ENCODE assay signal across 8 cellular contexts in the genomic region with DNA sequence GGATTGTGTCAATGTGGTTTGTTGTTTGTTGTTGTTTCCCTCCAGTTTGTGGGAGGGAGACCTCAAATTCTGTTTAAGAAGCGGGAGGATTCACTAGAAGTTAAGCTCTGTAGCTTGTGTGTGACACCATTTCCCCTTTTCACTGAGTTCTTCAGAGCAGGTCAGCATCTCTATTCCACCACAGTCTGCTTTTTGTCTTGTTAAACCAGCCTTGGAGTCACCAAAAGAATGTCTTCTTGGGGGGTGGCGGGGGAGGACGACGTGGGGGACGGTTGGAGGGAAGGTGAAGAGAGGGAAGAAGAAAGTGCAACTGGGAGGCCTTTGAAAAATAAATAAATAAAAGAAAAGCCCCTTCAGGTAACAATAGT. TPM values are rescaled to one million over a fixed set of nuclear protein-coding genes. Genes with fewer than 3 reads are reported as not detected.
DNase-seq lines count a peak whose midpoint lies in the region; ATAC-seq and TF ChIP-seq lines count a peak whose summit lies in the region.

No MANE protein-coding gene starts in this region.

- no peak for ATAC-seq in mucosa of descending colon
- ATAC-seq in HG03139 (IDR thresholded peaks at IDR 0.05; ENCODE audit: unreplicated experiment), result no peak

- no peaks in the 10 kb centered on the region for H3K36me3 Mint-ChIP-seq in immature natural killer cell

- H3K27me3 Mint-ChIP-seq in immature natural killer cell (ENCODE audit: low read depth in 3 of 3), result peaks cover 34 to 42% (median 39%) of the 10 kb centered on the region in 3 donors

- peak overlapping the region; percentile 97 for H3K27ac ChIP-seq in SU-DHL-6 (ENCODE audit: low read depth, low read length)

- H4K20me1 ChIP-seq in SU-DHL-6 (ENCODE audit: low read depth, low read length), result no peaks in the 10 kb centered on the region

- H3K9me3 Mint-ChIP-seq in immature natural killer cell, result peaks cover 0 to 6% (median 0%) of the 10 kb centered on the region in 6 donors

- peaks cover 18% of the 10 kb centered on the region for H3K4me1 ChIP-seq in mucosa of descending colon (ENCODE audit: low read depth)

- no peaks in the 10 kb centered on the region for H3K36me3 ChIP-seq in SU-DHL-6 (ENCODE audit: low read length)
- no peaks in the 10 kb centered on the region for H3K36me3 ChIP-seq in mucosa of descending colon (ENCODE audit: low read depth)

- DNase-seq in GM12864 (ENCODE audit: low read depth) (no peak), HFF-Myc (ENCODE audit: extremely low read depth, low read depth) (no peak), immature natural killer cell (no peak), dedifferentiated amniotic fluid mesenchymal stem cell (ENCODE audit: extremely low spot score) (no peak), T-helper 9 cell (no peak), mucosa of descending colon (no peak)

- no peak for TF ChIP-seq CTCF in GM12864 (IDR thresholded peaks at IDR 0.05; ENCODE audit: low read depth, low read length, missing control alignments)
- TF ChIP-seq CTCF in HFF-Myc (IDR thresholded peaks at IDR 0.05; ENCODE audit: low read depth, low read length, missing control alignments), result no peak
- TF ChIP-seq CTCF in SU-DHL-6 (IDR thresholded peaks at IDR 0.05; ENCODE audit: insufficient read depth, low read length, poor library complexity, severe bottlenecking), result no peak
- TF ChIP-seq CTCF in mucosa of descending colon (IDR thresholded peaks at IDR 0.05), result no peak

- H3K4me3 Mint-ChIP-seq in immature natural killer cell, result peak overlapping the region; percentile 77 to 94 (median 88)

- no peaks in the 10 kb centered on the region for H3K27me3 ChIP-seq in SU-DHL-6 (ENCODE audit: low read length)

- peak overlapping the region; percentile 91 for H3K9ac ChIP-seq in SU-DHL-6 (ENCODE audit: low read length)

- H3F3A ChIP-seq in SU-DHL-6 (ENCODE audit: insufficient read depth), result peaks cover 27% of the 10 kb centered on the region

- H3K9me3 ChIP-seq in SU-DHL-6 (ENCODE audit: insufficient read depth, low read length) (no peaks in the 10 kb centered on the region), mucosa of descending colon (no peaks in the 10 kb centered on the region)

- peak overlapping the region; percentile 100 for H3K4me2 ChIP-seq in SU-DHL-6 (ENCODE audit: low read depth, low read length, poor library complexity, severe bottlenecking)

- H3K4me3 ChIP-seq in GM12864 (ENCODE audit: low read depth, low read length) (peak overlapping the region; percentile 92), HFF-Myc (replicated peaks; ENCODE audit: low read depth, low read length) (peak overlapping the region; percentile 64), SU-DHL-6 (ENCODE audit: insufficient read depth, low read length, poor library complexity, severe bottlenecking) (peak overlapping the region; percentile 84), mucosa of descending colon (no peak overlapping the region)

- peak overlapping the region; percentile 70 for H2AFZ ChIP-seq in SU-DHL-6 (ENCODE audit: low read depth, low read length, severe bottlenecking)

- peaks cover 42 to 57% of the 10 kb centered on the region in 2 donors for H3K4me1 Mint-ChIP-seq in immature natural killer cell

- H3K79me2 ChIP-seq in SU-DHL-6 (ENCODE audit: insufficient read depth, low read length), result peaks cover 37% of the 10 kb centered on the region

- intact Hi-C loops in mucosa of descending colon (cut with DNase I, micrococcal nuclease), result loop anchor here (10.0 kb wide), 3 partner anchors 341 to 1531 kb away; no protein-coding TSS in a partner anchor

- H3K9me2 ChIP-seq in SU-DHL-6 (replicated peaks; ENCODE audit: insufficient read depth, low read length), result no peaks in the 10 kb centered on the region

- H3K27ac Mint-ChIP-seq in immature natural killer cell, result peak overlapping the region in 4 of 6 donors; percentile 11 to 65 (median 24)

RNA-seq across cellular contexts. Expression of a gene that starts 2.3 kb away (rescaled TPM):
- under 1 TPM; 0.14 to 0.69 (median 0.29) TPM for polyA plus RNA-seq in immature natural killer cell
- 10 to 100 TPM; 22.8 to 59.6 (median 40.7) TPM for total RNA-seq in mucosa of descending colon
